In genomic region chrX:107627792-107628661, GRCh38 we compare ENCODE assay signal across 8 cellular contexts. TPM values are rescaled to one million over a fixed set of nuclear protein-coding genes. Genes with fewer than 3 reads are reported as not detected.
DNase-seq lines count a peak whose midpoint lies in the region; FAIRE-seq and TF ChIP-seq lines count a peak whose summit lies in the region.

TSS of gene PRPS1 (plus strand) at chrX:107628510. CDS start at chrX:107628629, 119 bp downstream.

- peak; percentile 85 for DNase-seq in GF-D8 (lab: John Stamatoyannopoulos, UW)
- peak; percentile 96 for DNase-seq in HEK293T (ENCODE audit: extremely low spot score)
- DNase-seq in MV-4-11 (lab: John Stamatoyannopoulos, UW) = peak; percentile 94
- DNase-seq in SK-MEL-5 (ENCODE audit: low read depth, low spot score) = peak; percentile 95
- DNase-seq in activated naive CD4-positive, alpha-beta T cell treated with Interleukin-2 at 50 U/mL for 16 hours = peak; percentile 90
- peak; percentile 48 to 67 for DNase-seq in frontal cortex (ENCODE audit: low spot score in 2 of 2)
- peak; percentile 13 to 88 (median 70) for DNase-seq in substantia nigra (lab: John Stamatoyannopoulos, UW)

- H3K27ac ChIP-seq in neutrophil (peak within 1 kb of the TSS; percentile 50), substantia nigra (ENCODE audit: low read depth, low read length, poor library complexity, severe bottlenecking) (peak within 1 kb of the TSS; percentile 2)

- in situ Hi-C loops in SK-MEL-5 (cut with HindIII; ENCODE audit: low pct_unique_long_range_greater_than_20kb, low sequenced_read_pairs) = no loop called here

- no peaks in the 10 kb centered on the region for H3K27me3 ChIP-seq in neutrophil

- POLR2A ChIA-PET in HEK293T (lab: Yijun Ruan, JAX) = interaction anchor here (0.6 to 2.3 kb wide), 39 partner anchors 8 to 1015 kb away, joined by 3 to 21 read pairs (median 3); partner anchors contain the start of genes NCBP2L and TSC22D3

- H3K4me1 ChIP-seq in neutrophil (ENCODE audit: control insufficient read depth in 1 of 2, insufficient read depth in 1 of 2, low read depth in 1 of 2, low read length in 1 of 2) = peaks cover 9 to 16% of the 10 kb centered on the region in 2 experiments

- CTCF ChIA-PET in HEK293T (lab: Yijun Ruan, JAX) = interaction anchor here (0.6 to 1.4 kb wide), 6 partner anchors 8 to 177 kb away, joined by 3 to 13 read pairs (median 4); partner anchors contain the start of gene TSC22D3

- H3K9me3 ChIP-seq in neutrophil = no peaks in the 10 kb centered on the region

- FAIRE-seq in frontal cortex (lab: Jason Lieb, UNC) = no peak

- peak within 1 kb of the TSS; percentile 67 to 68 for H3K4me3 ChIP-seq in neutrophil (ENCODE audit: low read depth in 1 of 2, low read length in 1 of 2)

- no peaks in the 10 kb centered on the region for H3K36me3 ChIP-seq in neutrophil

- TF ChIP-seq CTCF in neutrophil (IDR thresholded peaks at IDR 0.05) = no peak

TF ChIP-seq in HEK293T, 16 proteins besides CTCF, POLR2A, EP300 and RAD21:
- TF ChIP-seq SP1 (IDR thresholded peaks at IDR 0.05) = no peak
- peak; percentile 64 for TF ChIP-seq PKNOX1 (IDR thresholded peaks at IDR 0.05)
- TF ChIP-seq HDGF (IDR thresholded peaks at IDR 0.05; ENCODE audit: borderline replicate concordance) = peak; percentile 86; the same call in 1 of the 2 replicates
- TF ChIP-seq ELF4 (IDR thresholded peaks at IDR 0.05) = no peak
- TF ChIP-seq FOXA1 (IDR thresholded peaks at IDR 0.05) = no peak
- peak; percentile 55; the same call in 1 of the 2 replicates for TF ChIP-seq NFRKB (IDR thresholded peaks at IDR 0.05)
- no peak for TF ChIP-seq CTBP1 (IDR thresholded peaks at IDR 0.05; ENCODE audit: borderline replicate concordance)
- TF ChIP-seq BHLHE40 (IDR thresholded peaks at IDR 0.05; ENCODE audit: borderline replicate concordance) = no peak
- no peak for TF ChIP-seq LEF1 (IDR thresholded peaks at IDR 0.05; ENCODE audit: borderline replicate concordance)
- TF ChIP-seq FOXK2 (IDR thresholded peaks at IDR 0.05) = no peak
- TF ChIP-seq ARNT (IDR thresholded peaks at IDR 0.05) = no peak
- TF ChIP-seq FOXM1 (IDR thresholded peaks at IDR 0.05; ENCODE audit: borderline replicate concordance) = no peak
- TF ChIP-seq L3MBTL2 (conservative IDR thresholded peaks at IDR 0.05) = peak; percentile 84
- TF ChIP-seq ZNF384 (IDR thresholded peaks at IDR 0.05) = no peak
- no peak for TF ChIP-seq SUZ12 (IDR thresholded peaks at IDR 0.05)
- TF ChIP-seq TARDBP (IDR thresholded peaks at IDR 0.05) = no peak
TF ChIP-seq in HEK293T: peak in this region for 4.

RNA-seq across cellular contexts. Expression of gene PRPS1, which starts in this region (rescaled TPM):
- total RNA-seq in SK-MEL-5 (2014; rRNA removed; shearing (Covaris generic)) = 39.8 and 39.9 TPM in 2 replicates
- 49.5 and 49.6 TPM in 2 replicates for polyA plus RNA-seq in SK-MEL-5 (2015; cell fraction: cytosol; rRNA removed)
- polyA plus RNA-seq in SK-MEL-5 (2015; cell fraction: nucleus; rRNA removed) = 22.3 and 22.8 TPM in 2 replicates
- total RNA-seq in frontal cortex = 20.8 TPM

Comparison
In these comparisons a context has a peak if more than half of its experiments do, and no peak if none do; other contexts are left out.
1. Peak in every context shown above with its lines: DNase-seq, H3K4me3 ChIP-seq and H3K27ac ChIP-seq.